16 cellular contexts compared by ENCODE assay signal in the genomic region with DNA sequence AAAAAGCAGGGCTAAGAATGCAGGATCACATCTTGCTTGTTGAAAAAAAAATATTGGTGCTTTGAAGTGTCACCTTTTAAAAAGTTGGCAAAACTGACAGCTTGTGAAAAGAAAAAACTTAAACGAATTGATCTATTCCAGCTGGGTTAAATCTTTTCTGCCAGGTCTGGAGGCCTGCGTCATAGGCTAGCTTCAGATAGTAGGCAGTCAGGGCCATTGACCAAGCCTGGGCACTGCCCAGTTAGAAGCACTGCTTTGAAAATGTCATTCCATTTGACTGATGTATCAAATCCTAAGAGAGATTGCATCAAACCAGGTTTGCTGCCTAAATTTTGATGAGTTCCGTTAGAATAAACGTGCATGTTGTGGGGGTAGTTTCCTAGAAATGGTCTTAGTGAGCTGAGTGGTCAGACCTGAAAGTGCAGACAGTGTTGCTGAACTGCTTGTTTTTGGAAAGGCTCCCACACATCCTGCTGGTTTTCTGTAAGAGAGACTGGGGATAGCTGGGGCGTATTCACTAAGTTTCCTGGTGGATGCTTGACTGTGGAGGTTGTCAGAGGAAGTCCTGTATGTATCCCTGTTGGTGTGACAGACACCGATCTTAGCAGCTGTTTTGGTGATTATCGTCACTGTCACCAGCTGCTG. TPM values are rescaled to one million over a fixed set of nuclear protein-coding genes. Genes with fewer than 3 reads are reported as not detected.
DNase-seq lines count a peak whose midpoint lies in the region; ATAC-seq and TF ChIP-seq lines count a peak whose summit lies in the region.
"Had no signal": no experiment of that assay in that cellular context is flagged by ENCODE, and none has a peak within 500 bp of the region (broad histone marks: within the 10 kb centered on the region; RNA-seq: fewer than 3 reads in every experiment).

No MANE protein-coding gene starts in this region.

- peaks cover 93% of the 10 kb centered on the region for H3K36me3 Mint-ChIP-seq in activated T-cell treated with anti-CD3 and anti-CD28 coated beads, Interleukin-2, amount 50 U/mL, for 24 hours (ENCODE audit: low read depth)
- peaks cover 58% of the 10 kb centered on the region for H3K36me3 Mint-ChIP-seq in activated T-cell treated with anti-CD3 and anti-CD28 coated beads, Interleukin-2, amount 50 U/mL, for 4 hours (ENCODE audit: insufficient read depth)
- peaks cover 38% of the 10 kb centered on the region for H3K36me3 Mint-ChIP-seq in progenitor cell of endocrine pancreas (ENCODE audit: insufficient read depth)

- no peaks in the 10 kb centered on the region for H3K27me3 Mint-ChIP-seq in activated T-cell treated with anti-CD3 and anti-CD28 coated beads, Interleukin-2, amount 50 U/mL, for 24 hours
- no peaks in the 10 kb centered on the region for H3K27me3 Mint-ChIP-seq in activated T-cell treated with anti-CD3 and anti-CD28 coated beads, Interleukin-2, amount 50 U/mL, for 4 hours (ENCODE audit: low read depth)
- no peaks in the 10 kb centered on the region for H3K27me3 Mint-ChIP-seq in progenitor cell of endocrine pancreas

- H3F3A ChIP-seq in SU-DHL-6 (ENCODE audit: insufficient read depth): peaks cover 74% of the 10 kb centered on the region

- no peaks in the 10 kb centered on the region for H3K9me3 Mint-ChIP-seq in activated T-cell treated with anti-CD3 and anti-CD28 coated beads, Interleukin-2, amount 50 U/mL, for 24 hours
- no peaks in the 10 kb centered on the region for H3K9me3 Mint-ChIP-seq in activated T-cell treated with anti-CD3 and anti-CD28 coated beads, Interleukin-2, amount 50 U/mL, for 4 hours
- no peaks in the 10 kb centered on the region for H3K9me3 Mint-ChIP-seq in progenitor cell of endocrine pancreas (ENCODE audit: low read depth)

- ATAC-seq in activated T-cell treated with anti-CD3 and anti-CD28 coated beads, Interleukin-2, amount 50 U/mL, for 4 hours: no peak
- peak; percentile 30 for ATAC-seq in esophagus mucosa
- ATAC-seq: lower lobe of right lung, SK-N-SH treated with all-trans-retinoic acid at 6 μM for 48 hours had no signal

- no peaks in the 10 kb centered on the region for H4K20me1 ChIP-seq in SU-DHL-6 (ENCODE audit: low read depth, low read length)

- H3K4me1 Mint-ChIP-seq in activated T-cell treated with anti-CD3 and anti-CD28 coated beads, Interleukin-2, amount 50 U/mL, for 24 hours (ENCODE audit: low read depth): peaks cover 5% of the 10 kb centered on the region
- no peaks in the 10 kb centered on the region for H3K4me1 Mint-ChIP-seq in activated T-cell treated with anti-CD3 and anti-CD28 coated beads, Interleukin-2, amount 50 U/mL, for 4 hours (ENCODE audit: low read depth)
- H3K4me1 Mint-ChIP-seq in progenitor cell of endocrine pancreas (ENCODE audit: low read depth): no peaks in the 10 kb centered on the region

- H3K27ac Mint-ChIP-seq in activated T-cell treated with anti-CD3 and anti-CD28 coated beads, Interleukin-2, amount 50 U/mL, for 24 hours: peak overlapping the region; percentile 89
- peak overlapping the region; percentile 57 for H3K27ac Mint-ChIP-seq in progenitor cell of endocrine pancreas

- TF ChIP-seq CTCF in SU-DHL-6 (IDR thresholded peaks at IDR 0.05; ENCODE audit: insufficient read depth, low read length, poor library complexity, severe bottlenecking) (no peak), progenitor cell of endocrine pancreas (IDR thresholded peaks at IDR 0.05; ENCODE audit: unreplicated experiment) (no peak)

- no peak overlapping the region for H3K9ac ChIP-seq in SU-DHL-6 (ENCODE audit: low read length)

- H3K27me3 ChIP-seq in SU-DHL-6 (ENCODE audit: low read length): no peaks in the 10 kb centered on the region
- H3K27me3 ChIP-seq: hepatocyte, ovary, tibial nerve had no signal

- no peak for DNase-seq in activated T-cell treated with anti-CD3 and anti-CD28 coated beads, Interleukin-2, amount 50 U/mL, for 24 hours
- DNase-seq in activated T-cell treated with anti-CD3 and anti-CD28 coated beads, Interleukin-2, amount 50 U/mL, for 4 hours: no peak
- no peak for DNase-seq in progenitor cell of endocrine pancreas (ENCODE audit: low spot score, unreplicated experiment)
- DNase-seq in kidney glomerular epithelial cell (lab: John Stamatoyannopoulos, UW): no peak
- no peak for DNase-seq in NCI-H526 (lab: John Stamatoyannopoulos, UW)
- DNase-seq in mucosa of gallbladder (ENCODE audit: low spot score): no peak
- DNase-seq: activated CD4-positive, CD25-positive, alpha-beta regulatory T cell treated with anti-CD3 and anti-CD28 coated beads, Interleukin-2, amount 50 U/mL, for 72 hours; DMS 273 treated with DMSO at 0.1 percent for 48 hours; lower lobe of right lung; NCI-H1105 treated with DMSO at 0.1 percent for 48 hours; ovary had no signal

- H3K27ac ChIP-seq in SU-DHL-6 (ENCODE audit: low read depth, low read length): peak overlapping the region; percentile 2; the same call in 1 of the 2 replicates
- H3K27ac ChIP-seq: hepatocyte, lower lobe of right lung, ovary, tibial nerve had no signal

- no peak overlapping the region for H3K4me3 ChIP-seq in SU-DHL-6 (ENCODE audit: insufficient read depth, low read length, poor library complexity, severe bottlenecking)
- H3K4me3 ChIP-seq: hepatocyte, lower lobe of right lung, ovary, tibial nerve had no signal

- no peaks in the 10 kb centered on the region for H3K79me2 ChIP-seq in SU-DHL-6 (ENCODE audit: insufficient read depth, low read length)
- H3K79me2 ChIP-seq: hepatocyte had no signal

- H3K9me3 ChIP-seq in SU-DHL-6 (ENCODE audit: insufficient read depth, low read length): no peaks in the 10 kb centered on the region
- H3K9me3 ChIP-seq: lower lobe of right lung, ovary, tibial nerve had no signal

- no peak overlapping the region for H3K4me2 ChIP-seq in SU-DHL-6 (ENCODE audit: low read depth, low read length, poor library complexity, severe bottlenecking)
- H3K4me2 ChIP-seq: hepatocyte had no signal

- H3K36me3 ChIP-seq in SU-DHL-6 (ENCODE audit: low read length): peaks cover 48% of the 10 kb centered on the region
- H3K36me3 ChIP-seq: ovary had no signal

- H3K9me2 ChIP-seq in SU-DHL-6 (replicated peaks; ENCODE audit: insufficient read depth, low read length): no peaks in the 10 kb centered on the region

- no peak overlapping the region for H2AFZ ChIP-seq in SU-DHL-6 (ENCODE audit: low read depth, low read length, severe bottlenecking)
- H2AFZ ChIP-seq: hepatocyte had no signal

- H3K4me3 Mint-ChIP-seq in activated T-cell treated with anti-CD3 and anti-CD28 coated beads, Interleukin-2, amount 50 U/mL, for 24 hours: no peak overlapping the region
- H3K4me3 Mint-ChIP-seq in activated T-cell treated with anti-CD3 and anti-CD28 coated beads, Interleukin-2, amount 50 U/mL, for 4 hours: no peak overlapping the region
- H3K4me3 Mint-ChIP-seq in progenitor cell of endocrine pancreas (ENCODE audit: low read depth): no peak overlapping the region

RNA-seq across cellular contexts. Expression of a gene that starts 38.8 kb away (rescaled TPM):
- 100 to 1,000 TPM; 171 to 184 (median 180) TPM for total RNA-seq in activated T-cell treated with anti-CD3 and anti-CD28 coated beads, Interleukin-2, amount 50 U/mL, for 4 hours
- 50.4 TPM for total RNA-seq in esophagus mucosa
- total RNA-seq in progenitor cell of endocrine pancreas: 64.9 and 79.0 TPM in 2 replicates
- 37.4 TPM for total RNA-seq in mucosa of gallbladder

RNA-seq across cellular contexts. Expression of a gene that starts 39.4 kb away (rescaled TPM):
- total RNA-seq in activated T-cell treated with anti-CD3 and anti-CD28 coated beads, Interleukin-2, amount 50 U/mL, for 4 hours: 10 to 100 TPM; 68.5 to 81.5 (median 76.2) TPM
- total RNA-seq in esophagus mucosa (20.7 TPM), progenitor cell of endocrine pancreas (109 and 115 TPM in 2 replicates), mucosa of gallbladder (34.1 TPM)

RNA-seq across cellular contexts. Expression of a gene that starts 58.3 kb away (rescaled TPM):
- total RNA-seq in activated T-cell treated with anti-CD3 and anti-CD28 coated beads, Interleukin-2, amount 50 U/mL, for 4 hours: 100 to 1,000 TPM; 663 to 755 (median 712) TPM
- 183 TPM for total RNA-seq in esophagus mucosa
- total RNA-seq in progenitor cell of endocrine pancreas: 108 and 123 TPM in 2 replicates
- 78.0 TPM for total RNA-seq in mucosa of gallbladder
